ENCODE assay signal across 8 cellular contexts in genomic region chr20:44959082-44959895, GRCh38. TPM values are rescaled to one million over a fixed set of nuclear protein-coding genes. Genes with fewer than 3 reads are reported as not detected.
DNase-seq lines count a peak whose midpoint lies in the region; ATAC-seq, FAIRE-seq and TF ChIP-seq lines count a peak whose summit lies in the region.

No MANE protein-coding gene starts in this region.

- H3K27ac Mint-ChIP-seq in activated T-helper 17 cell treated with anti-CD3 and anti-CD28 coated beads, Interleukin-2, amount 50 U/mL, for 72 hours, result peak overlapping the region; percentile 97

- H3K27me3 ChIP-seq in BJ (ENCODE audit: control insufficient read depth, insufficient read depth, low read length) (no peaks in the 10 kb centered on the region), OCI-LY3 (ENCODE audit: low read depth, low read length) (no peaks in the 10 kb centered on the region)

- H3K36me3 Mint-ChIP-seq in activated T-helper 17 cell treated with anti-CD3 and anti-CD28 coated beads, Interleukin-2, amount 50 U/mL, for 72 hours (ENCODE audit: low read depth), result peaks cover 57% of the 10 kb centered on the region

- CTCF ChIA-PET in BJ (lab: Yijun Ruan, JAX), result interaction anchor here (1.0 to 4.1 kb wide), 4 partner anchors 10 to 137 kb away, joined by 3 to 15 read pairs (median 4); no protein-coding TSS in a partner anchor

- H3K9me3 Mint-ChIP-seq in activated T-helper 17 cell treated with anti-CD3 and anti-CD28 coated beads, Interleukin-2, amount 50 U/mL, for 72 hours, result no peaks in the 10 kb centered on the region

- ATAC-seq in GM21737 (IDR thresholded peaks at IDR 0.05; ENCODE audit: unreplicated experiment), result peak; percentile 20
- ATAC-seq in activated T-helper 17 cell treated with anti-CD3 and anti-CD28 coated beads, Interleukin-2, amount 50 U/mL, for 72 hours (replicated peaks), result peak; percentile 84
- no peak for ATAC-seq in GM19452 (IDR thresholded peaks at IDR 0.05; ENCODE audit: unreplicated experiment)

- peak overlapping the region; percentile 74 for H3K4me3 ChIP-seq in BJ (ENCODE audit: low read depth, low read length)
- H3K4me3 ChIP-seq in OCI-LY3 (ENCODE audit: low read length), result peak overlapping the region; percentile 86

- POLR2A ChIA-PET in BJ (lab: Charles Lee), result interaction anchor here (0.5 kb wide), 1 partner anchor 84 kb away, joined by 4 read pairs; no protein-coding TSS in a partner anchor

- H2AFZ ChIP-seq in OCI-LY3 (ENCODE audit: low read depth, low read length), result no peak overlapping the region

- no peak for FAIRE-seq in frontal cortex (lab: Jason Lieb, UNC)
- FAIRE-seq in urothelium cell line (lab: Jason Lieb, UNC), result peak; percentile 77

- H3K4me2 ChIP-seq in OCI-LY3 (ENCODE audit: low read length), result peak overlapping the region; percentile 92

- peaks cover 50% of the 10 kb centered on the region for H3K4me1 Mint-ChIP-seq in activated T-helper 17 cell treated with anti-CD3 and anti-CD28 coated beads, Interleukin-2, amount 50 U/mL, for 72 hours

- peaks cover 64% of the 10 kb centered on the region for H3K4me1 ChIP-seq in OCI-LY3 (ENCODE audit: low read length)

- peaks cover 6% of the 10 kb centered on the region for H3K36me3 ChIP-seq in BJ (ENCODE audit: control insufficient read depth, insufficient read depth, low read length)
- peaks cover 33% of the 10 kb centered on the region for H3K36me3 ChIP-seq in OCI-LY3 (replicated peaks; ENCODE audit: low read depth, low read length)

- no peaks in the 10 kb centered on the region for H3K9me3 ChIP-seq in OCI-LY3 (ENCODE audit: insufficient read depth, low read length)

- H3K4me3 Mint-ChIP-seq in activated T-helper 17 cell treated with anti-CD3 and anti-CD28 coated beads, Interleukin-2, amount 50 U/mL, for 72 hours, result peak overlapping the region; percentile 90

- H3K27me3 Mint-ChIP-seq in activated T-helper 17 cell treated with anti-CD3 and anti-CD28 coated beads, Interleukin-2, amount 50 U/mL, for 72 hours, result no peaks in the 10 kb centered on the region

- no peak for DNase-seq in BJ (ENCODE audit: low read depth)
- DNase-seq in frontal cortex (ENCODE audit: low spot score in 2 of 2), result peak; percentile 37 to 44
- peak; percentile 51 for DNase-seq in pons (ENCODE audit: low spot score)
- peak; percentile 51 for DNase-seq in urothelium cell line (ENCODE audit: low spot score)

- TF ChIP-seq CTCF in BJ (IDR thresholded peaks at IDR 0.05; ENCODE audit: insufficient read depth, low read depth, low read length), result peak; percentile 16; the same call in 1 of the 2 replicates
- TF ChIP-seq CTCF in OCI-LY3 (IDR thresholded peaks at IDR 0.05; ENCODE audit: low read depth, low read length), result peak; percentile 35

- H3K9ac ChIP-seq in OCI-LY3 (ENCODE audit: low read length), result peak overlapping the region; percentile 84

- peaks cover 12% of the 10 kb centered on the region for H4K20me1 ChIP-seq in OCI-LY3 (ENCODE audit: insufficient read depth, low read length)

- peak overlapping the region; percentile 56 for H3K27ac ChIP-seq in OCI-LY3 (ENCODE audit: low read length)

- H3K79me2 ChIP-seq in OCI-LY3 (ENCODE audit: low read length), result peaks cover 62% of the 10 kb centered on the region

RNA-seq across cellular contexts. Expression of gene TOMM34, which starts 0.9 kb away (rescaled TPM):
- polyA plus RNA-seq in BJ (2011; rRNA removed), result 37.9 and 48.6 TPM in 2 replicates
- polyA minus RNA-seq in BJ (2011; rRNA and poly(A)+ RNA removed), result 11.9 and 15.9 TPM in 2 replicates
- 10 to 100 TPM; 40.1 to 44.8 TPM for total RNA-seq in activated T-helper 17 cell treated with anti-CD3 and anti-CD28 coated beads, Interleukin-2, amount 50 U/mL, for 72 hours
- total RNA-seq in frontal cortex, result 3.7 TPM

RNA-seq across cellular contexts. Expression of gene STK4, which starts 7.0 kb away (rescaled TPM):
- 12.4 and 19.9 TPM in 2 replicates for polyA plus RNA-seq in BJ (2011; rRNA removed)
- 14.9 and 16.0 TPM in 2 replicates for polyA minus RNA-seq in BJ (2011; rRNA and poly(A)+ RNA removed)
- 100 to 1,000 TPM; 168 to 215 TPM for total RNA-seq in activated T-helper 17 cell treated with anti-CD3 and anti-CD28 coated beads, Interleukin-2, amount 50 U/mL, for 72 hours
- 37.5 TPM for total RNA-seq in frontal cortex

RNA-seq across cellular contexts. Expression of gene PABPC1L, which starts 49.4 kb away (rescaled TPM):
- 40.5 and 55.0 TPM in 2 replicates for polyA plus RNA-seq in BJ (2011; rRNA removed)
- polyA minus RNA-seq in BJ (2011; rRNA and poly(A)+ RNA removed), result 11.0 and 12.1 TPM in 2 replicates
- total RNA-seq in activated T-helper 17 cell treated with anti-CD3 and anti-CD28 coated beads, Interleukin-2, amount 50 U/mL, for 72 hours, result 10 to 100 TPM; 49.3 to 85.9 TPM
- total RNA-seq in frontal cortex, result 2.4 TPM

Comparison
In these comparisons a context has a peak if more than half of its experiments do, and no peak if none do; other contexts are left out.
1. RNA of gene PABPC1L, which starts 49.4 kb away (total RNA-seq): 49.3 to 85.9 TPM in activated T-helper 17 cell treated with anti-CD3 and anti-CD28 coated beads, Interleukin-2, amount 50 U/mL, for 72 hours; 2.4 TPM in frontal cortex (single experiment); every median in the first group is over 10 times any median in the second.